ENCODE assay signal across 19 cellular contexts in the genomic region with DNA sequence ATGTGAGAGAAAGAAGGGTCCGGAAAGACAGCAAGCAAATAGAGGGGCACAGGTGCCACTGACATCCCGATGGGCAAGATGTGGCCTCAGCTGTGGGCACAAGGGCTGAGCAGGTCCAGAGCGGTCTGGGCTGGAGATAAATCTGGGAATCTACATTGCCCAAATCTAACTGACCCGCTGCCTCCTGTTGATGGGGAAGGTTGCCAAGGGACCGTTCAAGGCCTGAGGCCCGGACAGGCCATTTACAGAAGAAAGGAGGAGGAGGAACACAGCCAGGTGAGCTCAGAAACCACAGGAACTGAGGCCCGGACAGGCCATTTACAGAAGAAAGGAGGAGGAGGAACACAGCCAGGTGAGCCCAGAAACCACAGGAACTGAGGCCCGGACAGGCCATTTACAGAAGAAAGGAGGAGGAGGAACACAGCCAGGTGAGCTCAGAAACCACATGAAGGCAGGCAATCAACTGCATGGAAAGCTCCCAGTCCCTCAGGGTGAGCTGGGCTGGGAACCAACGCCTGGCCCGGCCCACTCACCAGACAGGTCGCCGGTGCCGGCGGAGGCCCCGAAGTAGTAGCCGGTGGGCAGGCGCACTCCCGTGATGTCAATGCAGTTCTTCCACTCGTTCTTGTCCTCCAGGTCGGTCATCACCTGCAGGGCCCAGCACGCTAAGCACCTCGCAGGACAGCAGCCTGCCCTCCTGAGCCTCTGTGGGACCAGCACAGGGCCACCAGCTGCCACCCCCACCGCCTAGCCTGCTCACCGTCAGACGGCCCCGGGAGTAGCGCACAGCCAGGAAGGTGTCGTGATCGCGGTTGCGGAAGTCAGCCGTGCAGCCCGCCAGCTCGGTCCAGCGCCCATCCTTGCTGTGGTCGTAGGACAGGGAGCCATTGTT. TPM values are rescaled to one million over a fixed set of nuclear protein-coding genes. Genes with fewer than 3 reads are reported as not detected.
DNase-seq lines count a peak whose midpoint lies in the region; ATAC-seq, FAIRE-seq and TF ChIP-seq lines count a peak whose summit lies in the region.
"Had no signal": no experiment of that assay in that cellular context is flagged by ENCODE, and none has a peak within 500 bp of the region (broad histone marks: within the 10 kb centered on the region; RNA-seq: fewer than 3 reads in every experiment).

No MANE protein-coding gene starts in this region.

- no peak overlapping the region for H4K5ac ChIP-seq in H1 (ENCODE audit: insufficient read length, low read depth, low read length)

- WGBS in H1 (ENCODE audit: extremely low coverage in 1 of 2, insufficient coverage in 1 of 2, insufficient read length in 1 of 2, insufficient replicate concordance in 2 of 2, low coverage in 1 of 2, low lambda C conversion rate in 2 of 2, missing lambda C conversion rate in 1 of 2), 2 experiments, result 90% methylated on average over 36 of the region's 36 CpGs; no CpG with 5 or more reads in 1 of the 2 experiments

- peak overlapping the region; percentile 64; the same call in 1 of the 2 replicates for H3K27ac ChIP-seq in H1 (ENCODE audit: low read depth, low read length)
- H3K27ac ChIP-seq: brain microvascular endothelial cell, colonic mucosa, gastroesophageal sphincter, stomach, transverse colon had no signal

- H2AK5ac ChIP-seq in H1 (ENCODE audit: low read depth, low read length), result no peak overlapping the region

- no peak overlapping the region for H2BK120ac ChIP-seq in H1 (replicated peaks; ENCODE audit: low read depth, low read length)

- H3K36me3 ChIP-seq in H1 (ENCODE audit: control insufficient read depth in 2 of 4, insufficient read depth in 4 of 4, low read length in 3 of 4), result peaks cover 22 to 33% (median 30%) of the 10 kb centered on the region in 4 experiments

- no peak for TF ChIP-seq CTCF in H1 (IDR thresholded peaks at IDR 0.05; ENCODE audit: control extremely low read depth in 1 of 3, insufficient read depth in 1 of 3, low read depth in 1 of 3, low read length in 3 of 3)

- H3K79me1 ChIP-seq in H1 (ENCODE audit: low read depth, low read length), result peaks cover 9% of the 10 kb centered on the region

- peak overlapping the region; percentile 25 to 60 for H3K27ac Mint-ChIP-seq in activated naive CD4-positive, alpha-beta T cell treated with anti-CD3 and anti-CD28 coated beads, Interleukin-2, amount 50 U/mL, for 72 hours
- H3K27ac Mint-ChIP-seq in stimulated activated effector memory CD8-positive, alpha-beta T cell treated with anti-CD3 and anti-CD28 coated beads, Interleukin-12 subunit alpha, Interleukin-12 subunit beta, amount 100 ng/mL, for 72 hours, result peak overlapping the region; percentile 85

- H2AFZ ChIP-seq in H1 (ENCODE audit: low read length), result no peak overlapping the region

- H4K8ac ChIP-seq in H1 (ENCODE audit: extremely low read depth, insufficient read depth, low read length), result peak overlapping the region; percentile 68; the same call in 1 of the 2 replicates

- no peak for ATAC-seq in activated naive CD4-positive, alpha-beta T cell treated with anti-CD3 and anti-CD28 coated beads, Interleukin-2, amount 50 U/mL, for 72 hours
- no peak for ATAC-seq in stimulated activated effector memory CD8-positive, alpha-beta T cell treated with anti-CD3 and anti-CD28 coated beads, Interleukin-12 subunit alpha, Interleukin-12 subunit beta, amount 100 ng/mL, for 72 hours
- ATAC-seq in GM18520 (IDR thresholded peaks at IDR 0.05; ENCODE audit: unreplicated experiment), result no peak
- ATAC-seq: gastroesophageal sphincter had no signal

- no peaks in the 10 kb centered on the region for H3K23me2 ChIP-seq in H1 (ENCODE audit: low read depth, low read length)

- peaks cover 22 to 32% of the 10 kb centered on the region in 2 donors for H3K36me3 Mint-ChIP-seq in activated naive CD4-positive, alpha-beta T cell treated with anti-CD3 and anti-CD28 coated beads, Interleukin-2, amount 50 U/mL, for 72 hours
- H3K36me3 Mint-ChIP-seq in stimulated activated effector memory CD8-positive, alpha-beta T cell treated with anti-CD3 and anti-CD28 coated beads, Interleukin-12 subunit alpha, Interleukin-12 subunit beta, amount 100 ng/mL, for 72 hours, result peaks cover 90% of the 10 kb centered on the region

- H3K18ac ChIP-seq in H1 (ENCODE audit: extremely low read depth, low read length), result no peak overlapping the region; the same call in 1 of the 2 replicates

- no peak overlapping the region; a peak in 1 of 4 replicates for H3K4me2 ChIP-seq in H1 (ENCODE audit: insufficient read depth in 1 of 2, low read depth in 2 of 2, low read length in 2 of 2)
- H3K4me2 ChIP-seq: SK-N-SH had no signal

- no peak overlapping the region for H3K23ac ChIP-seq in H1 (ENCODE audit: insufficient read length)

- DNase-seq in activated naive CD4-positive, alpha-beta T cell treated with anti-CD3 and anti-CD28 coated beads, Interleukin-2, amount 50 U/mL, for 72 hours (ENCODE audit: low spot score in 2 of 2), result no peak
- DNase-seq in activated naive CD4-positive, alpha-beta T cell treated with anti-CD3 and anti-CD28 coated beads, Interleukin-2, amount 50 U/mL, for 16 hours, result no peak
- no peak for DNase-seq in H1 (ENCODE audit: low read depth in 1 of 2, low spot score in 2 of 2)
- DNase-seq in stimulated activated effector memory CD8-positive, alpha-beta T cell treated with anti-CD3 and anti-CD28 coated beads, Interleukin-12 subunit alpha, Interleukin-12 subunit beta, amount 100 ng/mL, for 72 hours (ENCODE audit: low spot score in 2 of 2), result no peak
- DNase-seq in NCI-H187 treated with DMSO at 0.1 percent for 48 hours (lab: John Stamatoyannopoulos, UW), result no peak
- DNase-seq: activated CD4-positive, alpha-beta T cell treated with anti-CD3 and anti-CD28 coated beads, Interleukin-2, amount 50 U/mL, for 1 hour; activated gamma-delta T cell; brain microvascular endothelial cell; colonic mucosa; DMS79 treated with DMSO at 0.1 percent for 48 hours; occipital lobe; retina; stimulated activated CD4-positive, alpha-beta T cell treated with anti-CD3 and anti-CD28 coated beads, Interleukin-4, amount 100 ng/mL, for 4 hours; stomach; transverse colon had no signal

- H3K9me3 Mint-ChIP-seq in activated naive CD4-positive, alpha-beta T cell treated with anti-CD3 and anti-CD28 coated beads, Interleukin-2, amount 50 U/mL, for 72 hours, result no peaks in the 10 kb centered on the region
- H3K9me3 Mint-ChIP-seq in stimulated activated effector memory CD8-positive, alpha-beta T cell treated with anti-CD3 and anti-CD28 coated beads, Interleukin-12 subunit alpha, Interleukin-12 subunit beta, amount 100 ng/mL, for 72 hours, result no peaks in the 10 kb centered on the region

- no peak overlapping the region for H3K4me3 ChIP-seq in H1 (ENCODE audit: extremely low read depth in 1 of 4, insufficient read depth in 2 of 4, low read depth in 3 of 4, low read length in 4 of 4)
- H3K4me3 ChIP-seq: colonic mucosa, gastroesophageal sphincter, stomach, transverse colon had no signal

- H3K56ac ChIP-seq in H1 (replicated peaks; ENCODE audit: insufficient read length, low read depth, low read length), result no peak overlapping the region

- no peak overlapping the region for H2BK12ac ChIP-seq in H1 (ENCODE audit: low read depth, low read length)

- H4K20me1 ChIP-seq in H1 (replicated peaks in 1 of 2; ENCODE audit: control insufficient read depth in 1 of 2, insufficient read depth in 2 of 2, low read length in 2 of 2), result peaks cover 0 to 15% of the 10 kb centered on the region in 2 experiments

- H3K27me3 ChIP-seq in H1 (replicated peaks in 1 of 4; ENCODE audit: control insufficient read depth in 3 of 4, extremely low read depth in 1 of 4, insufficient read depth in 3 of 4, low read length in 3 of 4), result no peaks in the 10 kb centered on the region
- H3K27me3 ChIP-seq: brain microvascular endothelial cell, colonic mucosa, gastroesophageal sphincter, stomach, transverse colon had no signal

- peak overlapping the region; percentile 60 for H2BK5ac ChIP-seq in H1 (ENCODE audit: low read depth, low read length)

- no peak overlapping the region for H4K91ac ChIP-seq in H1 (replicated peaks; ENCODE audit: insufficient read length, low read length)

- peaks cover 46% of the 10 kb centered on the region for H3K4me1 Mint-ChIP-seq in stimulated activated effector memory CD8-positive, alpha-beta T cell treated with anti-CD3 and anti-CD28 coated beads, Interleukin-12 subunit alpha, Interleukin-12 subunit beta, amount 100 ng/mL, for 72 hours

- TF ChIP-seq EP300 in H1 (IDR thresholded peaks at IDR 0.05; ENCODE audit: borderline replicate concordance in 1 of 2, low read depth in 2 of 2, low read length in 2 of 2), result no peak

- POLR2A ChIA-PET in H1 (lab: Charles Lee; ENCODE audit: partially characterized antibody), result interaction anchor here (0.6 to 2.0 kb wide), 7 partner anchors 9 to 1283 kb away, joined by 3 to 7 read pairs (median 5); a partner anchor contains a TSS

- FAIRE-seq in H1 (lab: Jason Lieb, UNC), result no peak
- FAIRE-seq: keratinocyte had no signal

- no peak overlapping the region for H3K14ac ChIP-seq in H1 (ENCODE audit: insufficient read length)

- no peak overlapping the region for H3K9ac ChIP-seq in H1 (replicated peaks in 1 of 4; ENCODE audit: extremely low read depth in 1 of 4, low read depth in 3 of 4, low read length in 3 of 4)
- H3K9ac ChIP-seq: SK-N-SH had no signal

- no peak overlapping the region for H2BK20ac ChIP-seq in H1 (ENCODE audit: low read length)

- H3K4me3 Mint-ChIP-seq in stimulated activated effector memory CD8-positive, alpha-beta T cell treated with anti-CD3 and anti-CD28 coated beads, Interleukin-12 subunit alpha, Interleukin-12 subunit beta, amount 100 ng/mL, for 72 hours, result no peak overlapping the region

- TF ChIP-seq POLR2A in H1 (IDR thresholded peaks at IDR 0.05; ENCODE audit: control extremely low read depth in 1 of 2, low read depth in 2 of 2, low read length in 2 of 2), result no peak

- H2BK15ac ChIP-seq in H1 (ENCODE audit: low read length), result no peak overlapping the region

- H3K4ac ChIP-seq in H1 (replicated peaks; ENCODE audit: insufficient read length, low read depth, low read length), result no peak overlapping the region

- TF ChIP-seq RAD21 in H1 (IDR thresholded peaks at IDR 0.05 in 1 of 2, conservative IDR thresholded peaks at IDR 0.05 in 1 of 2; ENCODE audit: low read depth in 2 of 2, low read length in 2 of 2), result no peak

- no peaks in the 10 kb centered on the region for H3K9me3 ChIP-seq in H1 (ENCODE audit: insufficient read depth in 2 of 2, low read depth in 1 of 2, low read length in 1 of 2)
- H3K9me3 ChIP-seq: colonic mucosa, gastroesophageal sphincter, SK-N-SH, stomach, transverse colon had no signal

- CTCF ChIA-PET in H1 (lab: Charles Lee; ENCODE audit: partially characterized antibody), result interaction anchor here (0.7 to 10.3 kb wide), 12 partner anchors 9 to 90 kb away, joined by 3 to 100 read pairs (median 6); a partner anchor contains a TSS

- H3K4me1 ChIP-seq in H1 (replicated peaks in 1 of 4; ENCODE audit: control insufficient read depth in 3 of 4, insufficient read depth in 4 of 4, low read length in 3 of 4), result peaks cover 0 to 5% (median 3%) of the 10 kb centered on the region in 4 experiments; a peak in 4 of 7 replicates
- H3K4me1 ChIP-seq: colonic mucosa, transverse colon had no signal

- peaks cover 3 to 14% of the 10 kb centered on the region in 2 experiments; a peak in 2 of 4 replicates for H3K79me2 ChIP-seq in H1 (ENCODE audit: control insufficient read depth in 1 of 2, insufficient read depth in 2 of 2, low read length in 2 of 2)

RNA-seq across cellular contexts. Expression of a gene that starts 14.6 kb away (rescaled TPM):
- total RNA-seq in activated naive CD4-positive, alpha-beta T cell treated with anti-CD3 and anti-CD28 coated beads, Interleukin-2, amount 50 U/mL, for 72 hours, result 100 to 1,000 TPM in 1 of 2 donors, 10 to 100 TPM in 1; 96.7 to 108 TPM
- total RNA-seq in H1 (2021; fragmentation: NEBNext Ultra II Directional; extraction: Animal tissue kit (Norgen Biotek cat#: 25700)), result 116 and 119 TPM in 2 replicates
- 225 and 357 TPM in 2 replicates for polyA plus RNA-seq in H1 (2011; rRNA removed)
- polyA plus RNA-seq in H1 (2011; cell fraction: cytosol; rRNA removed), result 233 TPM
- 287 TPM for polyA plus RNA-seq in H1 (2011; cell fraction: nucleus; rRNA removed)
- polyA plus RNA-seq in H1 (2012, experiment 1 of 2), result 71.3 to 172 TPM (median 159 TPM) in 4 replicates
- polyA plus RNA-seq in H1 (2012, experiment 2 of 2), result 312 TPM
- 320 TPM for polyA plus RNA-seq in H1 (2013, experiment 1 of 2)
- 368 TPM for polyA plus RNA-seq in H1 (2013, experiment 2 of 2)
- 177 and 184 TPM in 2 replicates for polyA minus RNA-seq in H1 (2011; rRNA and poly(A)+ RNA removed)
- polyA minus RNA-seq in H1 (2011; cell fraction: cytosol; rRNA and poly(A)+ RNA removed), result 176 TPM
- 115 TPM for polyA minus RNA-seq in H1 (2011; cell fraction: nucleus; rRNA and poly(A)+ RNA removed)

RNA-seq across cellular contexts. Expression of a gene that starts 20.9 kb away (rescaled TPM):
- 10 to 100 TPM; 22.0 to 77.6 TPM for total RNA-seq in activated naive CD4-positive, alpha-beta T cell treated with anti-CD3 and anti-CD28 coated beads, Interleukin-2, amount 50 U/mL, for 72 hours
- total RNA-seq in H1 (2021; fragmentation: NEBNext Ultra II Directional; extraction: Animal tissue kit (Norgen Biotek cat#: 25700)), result 20.6 and 24.4 TPM in 2 replicates
- polyA plus RNA-seq in H1 (2011; rRNA removed), result 46.1 and 66.5 TPM in 2 replicates
- 51.6 TPM for polyA plus RNA-seq in H1 (2011; cell fraction: cytosol; rRNA removed)
- 82.0 TPM for polyA plus RNA-seq in H1 (2011; cell fraction: nucleus; rRNA removed)
- 20.9 to 27.7 TPM (median 23.7 TPM) in 4 replicates for polyA plus RNA-seq in H1 (2012, experiment 1 of 2)
- polyA plus RNA-seq in H1 (2012, experiment 2 of 2), result 29.1 TPM
- polyA plus RNA-seq in H1 (2013, experiment 1 of 2), result 36.7 TPM
- polyA plus RNA-seq in H1 (2013, experiment 2 of 2), result 35.2 TPM
- 11.1 and 11.2 TPM in 2 replicates for polyA minus RNA-seq in H1 (2011; rRNA and poly(A)+ RNA removed)
- polyA minus RNA-seq in H1 (2011; cell fraction: cytosol; rRNA and poly(A)+ RNA removed), result 12.8 TPM
- 22.4 TPM for polyA minus RNA-seq in H1 (2011; cell fraction: nucleus; rRNA and poly(A)+ RNA removed)

RNA-seq across cellular contexts. Expression of a gene that starts 25.2 kb away (rescaled TPM):
- total RNA-seq in activated naive CD4-positive, alpha-beta T cell treated with anti-CD3 and anti-CD28 coated beads, Interleukin-2, amount 50 U/mL, for 72 hours, result 10 to 100 TPM; 31.4 to 73.9 TPM
- 7.7 and 10.3 TPM in 2 replicates for total RNA-seq in H1 (2021; fragmentation: NEBNext Ultra II Directional; extraction: Animal tissue kit (Norgen Biotek cat#: 25700))
- 6.5 and 10.3 TPM in 2 replicates for polyA plus RNA-seq in H1 (2011; rRNA removed)
- 10.7 TPM for polyA plus RNA-seq in H1 (2011; cell fraction: cytosol; rRNA removed)
- polyA plus RNA-seq in H1 (2011; cell fraction: nucleus; rRNA removed), result 27.9 TPM
- 3.9 to 8.1 TPM (median 7.3 TPM) in 4 replicates for polyA plus RNA-seq in H1 (2012, experiment 1 of 2)
- 5.9 TPM for polyA plus RNA-seq in H1 (2012, experiment 2 of 2)
- polyA plus RNA-seq in H1 (2013, experiment 1 of 2), result 5.5 TPM
- polyA plus RNA-seq in H1 (2013, experiment 2 of 2), result 4.8 TPM
- polyA minus RNA-seq in H1 (2011; rRNA and poly(A)+ RNA removed), result 0.78 and 1.5 TPM in 2 replicates
- polyA minus RNA-seq in H1 (2011; cell fraction: cytosol; rRNA and poly(A)+ RNA removed), result 4.9 TPM
- polyA minus RNA-seq in H1 (2011; cell fraction: nucleus; rRNA and poly(A)+ RNA removed), result 7.6 TPM

RNA-seq across cellular contexts. Expression of a gene that starts 33.2 kb away (rescaled TPM):
- 100 to 1,000 TPM; 161 to 206 TPM for total RNA-seq in activated naive CD4-positive, alpha-beta T cell treated with anti-CD3 and anti-CD28 coated beads, Interleukin-2, amount 50 U/mL, for 72 hours
- total RNA-seq in H1 (2021; fragmentation: NEBNext Ultra II Directional; extraction: Animal tissue kit (Norgen Biotek cat#: 25700)), result 272 and 279 TPM in 2 replicates
- polyA plus RNA-seq in H1 (2011; rRNA removed), result 428 and 479 TPM in 2 replicates
- polyA plus RNA-seq in H1 (2011; cell fraction: cytosol; rRNA removed), result 409 TPM
- polyA plus RNA-seq in H1 (2011; cell fraction: nucleus; rRNA removed), result 296 TPM
- polyA plus RNA-seq in H1 (2012, experiment 1 of 2), result 186 to 280 TPM (median 269 TPM) in 4 replicates
- 318 TPM for polyA plus RNA-seq in H1 (2012, experiment 2 of 2)
- 258 TPM for polyA plus RNA-seq in H1 (2013, experiment 1 of 2)
- 262 TPM for polyA plus RNA-seq in H1 (2013, experiment 2 of 2)
- polyA minus RNA-seq in H1 (2011; rRNA and poly(A)+ RNA removed), result 147 and 156 TPM in 2 replicates
- polyA minus RNA-seq in H1 (2011; cell fraction: cytosol; rRNA and poly(A)+ RNA removed), result 108 TPM
- 91.3 TPM for polyA minus RNA-seq in H1 (2011; cell fraction: nucleus; rRNA and poly(A)+ RNA removed)

RNA-seq across cellular contexts. Expression of a gene that starts 33.3 kb away (rescaled TPM):
- 10 to 100 TPM; 14.8 to 21.5 TPM for total RNA-seq in activated naive CD4-positive, alpha-beta T cell treated with anti-CD3 and anti-CD28 coated beads, Interleukin-2, amount 50 U/mL, for 72 hours
- total RNA-seq in H1 (2021; fragmentation: NEBNext Ultra II Directional; extraction: Animal tissue kit (Norgen Biotek cat#: 25700)), result 18.8 and 20.5 TPM in 2 replicates
- 33.8 and 40.4 TPM in 2 replicates for polyA plus RNA-seq in H1 (2011; rRNA removed)
- 52.6 TPM for polyA plus RNA-seq in H1 (2011; cell fraction: cytosol; rRNA removed)
- 81.7 TPM for polyA plus RNA-seq in H1 (2011; cell fraction: nucleus; rRNA removed)
- 19.8 to 29.6 TPM (median 28.3 TPM) in 4 replicates for polyA plus RNA-seq in H1 (2012, experiment 1 of 2)
- polyA plus RNA-seq in H1 (2012, experiment 2 of 2), result 14.1 TPM
- polyA plus RNA-seq in H1 (2013, experiment 1 of 2), result 18.6 TPM
- 17.5 TPM for polyA plus RNA-seq in H1 (2013, experiment 2 of 2)
- 12.4 and 12.6 TPM in 2 replicates for polyA minus RNA-seq in H1 (2011; rRNA and poly(A)+ RNA removed)
- 11.3 TPM for polyA minus RNA-seq in H1 (2011; cell fraction: cytosol; rRNA and poly(A)+ RNA removed)
- 20.1 TPM for polyA minus RNA-seq in H1 (2011; cell fraction: nucleus; rRNA and poly(A)+ RNA removed)
